In genomic region chr15:41286665-41287333, GRCh38 we compare ENCODE assay signal across 11 cellular contexts. TPM values are rescaled to one million over a fixed set of nuclear protein-coding genes. Genes with fewer than 3 reads are reported as not detected.
DNase-seq lines count a peak whose midpoint lies in the region; ATAC-seq and TF ChIP-seq lines count a peak whose summit lies in the region.
"Had no signal": no experiment of that assay in that cellular context is flagged by ENCODE, and none has a peak within 500 bp of the region (broad histone marks: within the 10 kb centered on the region; RNA-seq: fewer than 3 reads in every experiment).

No MANE protein-coding gene starts in this region.

- no peak for ATAC-seq in WTC11
- no peak for ATAC-seq in upper lobe of left lung (ENCODE audit: low FRiP score in 2 of 2)
- ATAC-seq: lower lobe of right lung had no signal

- H3K27me3 ChIP-seq in breast epithelium: no peaks in the 10 kb centered on the region
- no peaks in the 10 kb centered on the region for H3K27me3 ChIP-seq in upper lobe of left lung

- CTCF ChIA-PET in MCF 10A (lab: Yijun Ruan, JAX) (interaction anchor here (0.5 to 1.2 kb wide), 2 partner anchors 220 to 261 kb away, joined by 5 read pairs; no protein-coding TSS in a partner anchor), WTC11 (lab: Charles Lee) (no interaction called here)

- H3K9me3 Mint-ChIP-seq in MCF 10A (ENCODE audit: unreplicated experiment) (no peaks in the 10 kb centered on the region), WTC11 (no peaks in the 10 kb centered on the region)

- H3K4me3 ChIP-seq in breast epithelium (no peak overlapping the region), upper lobe of left lung (no peak overlapping the region)
- H3K4me3 ChIP-seq: lower lobe of right lung had no signal

- H3K4me1 Mint-ChIP-seq in MCF 10A (ENCODE audit: insufficient read depth, unreplicated experiment) (peaks cover 21% of the 10 kb centered on the region), WTC11 (peaks cover 25% of the 10 kb centered on the region)

- H3K4me3 Mint-ChIP-seq in MCF 10A (ENCODE audit: unreplicated experiment) (no peak overlapping the region), WTC11 (no peak overlapping the region; the same call in 1 of the 2 replicates)

- no peak overlapping the region for H3K27ac Mint-ChIP-seq in MCF 10A (ENCODE audit: low read depth, unreplicated experiment)
- H3K27ac Mint-ChIP-seq in WTC11: peak overlapping the region; percentile 28

- DNase-seq in MCF 10A (ENCODE audit: unreplicated experiment): peak; percentile 36
- no peak for DNase-seq in breast epithelium (ENCODE audit: low spot score in 2 of 2)
- DNase-seq in WTC11 (ENCODE audit: low spot score): no peak
- peak; percentile 19 for DNase-seq in fibroblast of peridontal ligament (ENCODE audit: extremely low read depth)
- DNase-seq in upper lobe of left lung: no peak
- no peak for DNase-seq in NCI-H524 (lab: John Stamatoyannopoulos, UW)
- DNase-seq in NCI-H1694 (lab: John Stamatoyannopoulos, UW): no peak
- DNase-seq in cerebellum (ENCODE audit: low spot score): no peak
- DNase-seq: cerebellar nuclear complex, lower lobe of right lung, NCI-H1048 had no signal

- no peaks in the 10 kb centered on the region for H3K9me3 ChIP-seq in breast epithelium
- H3K9me3 ChIP-seq in upper lobe of left lung: no peaks in the 10 kb centered on the region
- H3K9me3 ChIP-seq: lower lobe of right lung had no signal

- BruUV-seq in MCF 10A (replicated peaks; lab: Mats Ljungman, UMichigan): no TSS peak

- 95 to 98% methylated on average over 6 of the region's 6 CpGs for WGBS in upper lobe of left lung, 2 donors

- no peaks in the 10 kb centered on the region for H3K27me3 Mint-ChIP-seq in MCF 10A (ENCODE audit: insufficient read depth, unreplicated experiment)
- H3K27me3 Mint-ChIP-seq in WTC11 (ENCODE audit: low read depth): no peaks in the 10 kb centered on the region

- POLR2A ChIA-PET in MCF 10A (lab: Yijun Ruan, JAX): interaction anchor here (0.6 to 6.7 kb wide), 9 partner anchors 13 to 439 kb away, joined by 3 to 76 read pairs (median 3); partner anchors contain the start of genes CHP1, EXD1, NUSAP1 and OIP5
- POLR2A ChIA-PET in WTC11 (lab: Charles Lee): no interaction called here

- TF ChIP-seq CTCF in MCF 10A (IDR thresholded peaks at IDR 0.05; ENCODE audit: unreplicated experiment) (no peak), breast epithelium (IDR thresholded peaks at IDR 0.05) (no peak), WTC11 (IDR thresholded peaks at IDR 0.05) (no peak), upper lobe of left lung (IDR thresholded peaks at IDR 0.05) (no peak)

- TF ChIP-seq EP300 in upper lobe of left lung (IDR thresholded peaks at IDR 0.05): no peak

- H3K4me1 ChIP-seq in breast epithelium (no peaks in the 10 kb centered on the region), upper lobe of left lung (peaks cover 24 to 49% (median 33%) of the 10 kb centered on the region in 4 donors)

- H3K36me3 ChIP-seq in breast epithelium (no peaks in the 10 kb centered on the region), upper lobe of left lung (peaks cover 9 to 52% (median 20%) of the 10 kb centered on the region in 4 donors)

- intact Hi-C loops in MCF 10A (cut with micrococcal nuclease): loop anchor here (1.0 kb wide), 1 partner anchor 46 kb away; the partner anchor contains the start of genes NUSAP1 and OIP5
- intact Hi-C loops in breast epithelium (cut with DNase I; ENCODE audit: low total_unique reads): no loop called here

- H3K36me3 Mint-ChIP-seq in MCF 10A (ENCODE audit: insufficient read depth, unreplicated experiment): peaks cover 54% of the 10 kb centered on the region
- H3K36me3 Mint-ChIP-seq in WTC11: peaks cover 48% of the 10 kb centered on the region

- H3K27ac ChIP-seq in breast epithelium: no peak overlapping the region
- no peak overlapping the region for H3K27ac ChIP-seq in upper lobe of left lung
- H3K27ac ChIP-seq: lower lobe of right lung had no signal

- no peak for TF ChIP-seq POLR2A in breast epithelium (IDR thresholded peaks at IDR 0.05)
- TF ChIP-seq POLR2A in upper lobe of left lung (IDR thresholded peaks at IDR 0.05): no peak

TF ChIP-seq in WTC11, 78 proteins besides CTCF, POLR2A, EP300 and RAD21:
- TF ChIP-seq PREB (CRISPR knock-in tag; IDR thresholded peaks at IDR 0.05; ENCODE audit: borderline replicate concordance) (no peak), ZNF423 (CRISPR knock-in tag; IDR thresholded peaks at IDR 0.05) (no peak), TP53 (CRISPR knock-in tag; IDR thresholded peaks at IDR 0.05) (no peak)
TF ChIP-seq in WTC11: peak in this region for 0.

RNA-seq across cellular contexts. Expression of gene OIP5, which starts 45.6 kb away (rescaled TPM):
- total RNA-seq in MCF 10A (2022) (2.9 and 5.7 TPM in 2 replicates), breast epithelium (under 1 TPM; 0.33 to 0.80 (median 0.44) TPM), WTC11 (2021) (28.9 to 33.7 TPM (median 30.4 TPM) in 3 replicates), upper lobe of left lung (1 to 10 TPM in 2 of 6 donors, under 1 TPM in 1, not detected in 3; 0.46 to 1.1 (median 1.1) TPM), cerebellum (4.6 TPM)

RNA-seq across cellular contexts. Expression of gene NUSAP1, which starts 45.9 kb away (rescaled TPM):
- total RNA-seq in MCF 10A (2022) (39.1 and 62.6 TPM in 2 replicates), breast epithelium (1 to 10 TPM; 5.0 to 8.2 (median 6.9) TPM), WTC11 (2021) (129 to 138 TPM (median 135 TPM) in 3 replicates), upper lobe of left lung (10 to 100 TPM in 2 of 6 donors, 1 to 10 TPM in 4; 6.8 to 22.0 (median 8.3) TPM), cerebellum (50.7 TPM)

RNA-seq across cellular contexts. Expression of gene CHP1, which starts 55.7 kb away (rescaled TPM):
- total RNA-seq in MCF 10A (2022) (70.4 and 91.1 TPM in 2 replicates), breast epithelium (100 to 1,000 TPM; 107 to 290 (median 120) TPM), WTC11 (2021) (76.5 to 91.7 TPM (median 91.2 TPM) in 3 replicates), upper lobe of left lung (100 to 1,000 TPM; 130 to 264 (median 200) TPM), cerebellum (26.5 TPM)

RNA-seq across cellular contexts. Expression of gene EXD1, which starts 56.2 kb away (rescaled TPM):
- 0.12 and 0.37 TPM in 2 replicates for total RNA-seq in MCF 10A (2022)
- total RNA-seq in breast epithelium: not detected
- total RNA-seq in WTC11 (2021): 0.26 to 0.44 TPM (median 0.37 TPM) in 3 replicates
- total RNA-seq in upper lobe of left lung: under 1 TPM in 2 of 6 donors, not detected in 4; 0.09 to 0.30 TPM
- 0.09 TPM for total RNA-seq in cerebellum
- total RNA-seq: lower lobe of right lung had no signal

Comparison
In these comparisons a context has a peak if more than half of its experiments do, and no peak if none do; other contexts are left out.
1. DNase-seq: peak in MCF 10A (single experiment) and fibroblast of peridontal ligament (single experiment); none in breast epithelium (0 of 2), WTC11 (single experiment), upper lobe of left lung (0 of 2), NCI-H524 (0 of 2), NCI-H1694 (single experiment) and cerebellum (single experiment).